In genomic region chr7:141700291-141700847, GRCh38 we compare ENCODE assay signal across 10 cellular contexts. TPM values are rescaled to one million over a fixed set of nuclear protein-coding genes. Genes with fewer than 3 reads are reported as not detected.
DNase-seq lines count a peak whose midpoint lies in the region; ATAC-seq and TF ChIP-seq lines count a peak whose summit lies in the region.
"Had no signal": no experiment of that assay in that cellular context is flagged by ENCODE, and none has a peak within 500 bp of the region (broad histone marks: within the 10 kb centered on the region; RNA-seq: fewer than 3 reads in every experiment).

No MANE protein-coding gene starts in this region.

- H3K4me2 ChIP-seq in mesenchymal stem cell (ENCODE audit: low read length, poor library complexity, severe bottlenecking), result peak overlapping the region; percentile 54

- H3K23ac ChIP-seq in mesenchymal stem cell (ENCODE audit: low read length in 2 of 2), result no peak overlapping the region

- no peak overlapping the region for H2BK5ac ChIP-seq in mesenchymal stem cell (ENCODE audit: low read depth, low read length, poor library complexity, severe bottlenecking)

- no peak overlapping the region for H3K4ac ChIP-seq in mesenchymal stem cell (ENCODE audit: low read depth in 1 of 2, low read length in 2 of 2)

- WGBS in heart right ventricle, 2 donors, result 64 to 70% methylated on average over 5 of the region's 5 CpGs
- WGBS in body of pancreas, 2 donors, result 53 to 54% methylated on average over 5 of the region's 5 CpGs
- 82% methylated on average over 3 of the region's 5 CpGs for WGBS in mesenchymal stem cell

- no peak for TF ChIP-seq POLR2A in body of pancreas (IDR thresholded peaks at IDR 0.05)

- DNase-seq in heart right ventricle (no peak), left ventricle myocardium superior (no peak), body of pancreas (no peak), mesenchymal stem cell (peak; percentile 20), upper lobe of right lung (no peak), NCI-H524 (lab: John Stamatoyannopoulos, UW) (no peak), SW480 (ENCODE audit: low spot score) (no peak)

- peak overlapping the region in 7 of 10 donors; percentile 79 to 91 (median 86) for H3K27ac ChIP-seq in heart right ventricle
- peak overlapping the region in 3 of 4 donors; percentile 80 to 87 (median 83) for H3K27ac ChIP-seq in body of pancreas
- H3K27ac ChIP-seq in mesenchymal stem cell (ENCODE audit: low read length, poor library complexity, severe bottlenecking), result no peak overlapping the region
- peak overlapping the region; percentile 84 for H3K27ac ChIP-seq in upper lobe of right lung

- H3K18ac ChIP-seq in mesenchymal stem cell (ENCODE audit: low read depth in 1 of 2, low read length in 2 of 2), result no peak overlapping the region

- intact Hi-C loops in heart right ventricle (cut with DNase I) (loop anchor here in 2 of 10 donors (5.0 kb wide), 2 partner anchors 37 to 48 kb away; partner anchors contain the start of gene SSBP1 (in 2 of the 2)), left ventricle myocardium superior (cut with micrococcal nuclease) (no loop called here), body of pancreas (cut with DNase I) (no loop called here), upper lobe of right lung (cut with DNase I) (no loop called here)

- H3K4me3 ChIP-seq in heart right ventricle (peak overlapping the region in 7 of 10 donors; percentile 70 to 86 (median 80)), body of pancreas (no peak overlapping the region), mesenchymal stem cell (ENCODE audit: insufficient read depth in 1 of 2, low read depth in 1 of 2, low read length in 2 of 2) (peak overlapping the region in 1 of 2 experiments; percentile 70), upper lobe of right lung (peak overlapping the region; percentile 73)

- H3K9ac ChIP-seq in mesenchymal stem cell (ENCODE audit: low read length), result peak overlapping the region; percentile 30

- H3K27me3 ChIP-seq in heart right ventricle (no peaks in the 10 kb centered on the region), body of pancreas (no peaks in the 10 kb centered on the region), mesenchymal stem cell (ENCODE audit: control insufficient read depth in 1 of 2, insufficient read depth in 1 of 2, low read length in 2 of 2) (peaks cover 2 to 9% of the 10 kb centered on the region in 2 experiments), upper lobe of right lung (no peaks in the 10 kb centered on the region)

- no peak overlapping the region for H4K91ac ChIP-seq in mesenchymal stem cell (ENCODE audit: low read length)

- no peak for ATAC-seq in heart right ventricle
- ATAC-seq in left ventricle myocardium superior, result no peak
- ATAC-seq in body of pancreas, result no peak
- no peak for ATAC-seq in upper lobe of right lung
- ATAC-seq in HG03025 (IDR thresholded peaks at IDR 0.05; ENCODE audit: low FRiP score, unreplicated experiment), result no peak

- H3K4me1 ChIP-seq in heart right ventricle (peaks cover 0 to 60% (median 44%) of the 10 kb centered on the region in 9 donors), body of pancreas (peaks cover 63% of the 10 kb centered on the region), mesenchymal stem cell (ENCODE audit: control insufficient read depth, insufficient read depth, low read depth, low read length) (peaks cover 12% of the 10 kb centered on the region), upper lobe of right lung (peaks cover 40% of the 10 kb centered on the region)

- H2AFZ ChIP-seq in mesenchymal stem cell (ENCODE audit: low read depth, low read length), result no peak overlapping the region

- no peak overlapping the region for H4K8ac ChIP-seq in mesenchymal stem cell (ENCODE audit: low read length)

- H2BK15ac ChIP-seq in mesenchymal stem cell (ENCODE audit: low read depth, poor library complexity, severe bottlenecking), result no peak overlapping the region

- H2BK12ac ChIP-seq in mesenchymal stem cell (ENCODE audit: low read length in 2 of 2), result no peak overlapping the region

- peaks cover 18% of the 10 kb centered on the region for H3K79me1 ChIP-seq in mesenchymal stem cell (replicated peaks; ENCODE audit: low read length, poor library complexity, severe bottlenecking)

- TF ChIP-seq CTCF in heart right ventricle (IDR thresholded peaks at IDR 0.05) (no peak), body of pancreas (IDR thresholded peaks at IDR 0.05) (no peak), upper lobe of right lung (IDR thresholded peaks at IDR 0.05) (no peak)

- H3K36me3 ChIP-seq in heart right ventricle (no peaks in the 10 kb centered on the region), body of pancreas (replicated peaks in 1 of 2; ENCODE audit: insufficient read depth in 1 of 2, low read depth in 2 of 2) (no peaks in the 10 kb centered on the region), mesenchymal stem cell (ENCODE audit: control insufficient read depth in 1 of 2, insufficient read depth in 2 of 2, low read depth in 1 of 2, low read length in 2 of 2) (no peaks in the 10 kb centered on the region), upper lobe of right lung (no peaks in the 10 kb centered on the region)

- H2BK120ac ChIP-seq in mesenchymal stem cell (ENCODE audit: low read depth, low read length), result no peak overlapping the region

- H3K14ac ChIP-seq in mesenchymal stem cell (ENCODE audit: low read length in 2 of 2), result no peak overlapping the region

- no peak overlapping the region for H2AK5ac ChIP-seq in mesenchymal stem cell (ENCODE audit: low read length, severe bottlenecking)

- H3K9me3 ChIP-seq in heart right ventricle (no peaks in the 10 kb centered on the region), body of pancreas (no peaks in the 10 kb centered on the region), mesenchymal stem cell (ENCODE audit: control insufficient read depth, low read length) (no peaks in the 10 kb centered on the region), upper lobe of right lung (no peaks in the 10 kb centered on the region)

RNA-seq across cellular contexts. Expression of gene DENND11, which starts 1.6 kb away (rescaled TPM):
- 10 to 100 TPM in 4 of 10 donors, 1 to 10 TPM in 6; 6.7 to 11.5 (median 9.3) TPM for total RNA-seq in heart right ventricle
- 1 to 10 TPM; 2.7 to 3.4 TPM for polyA plus RNA-seq in heart right ventricle
- total RNA-seq in left ventricle myocardium superior, result 10.8 TPM
- 10 to 100 TPM; 17.8 to 31.9 TPM for total RNA-seq in body of pancreas
- 3.3 TPM for polyA plus RNA-seq in mesenchymal stem cell (2013, experiment 1 of 2)
- 3.3 TPM for polyA plus RNA-seq in mesenchymal stem cell (2013, experiment 2 of 2)
- 40.2 TPM for total RNA-seq in upper lobe of right lung

RNA-seq across cellular contexts. Expression of gene WEE2, which starts 7.8 kb away (rescaled TPM):
- under 1 TPM in 1 of 10 donors, not detected in 9; 0.12 TPM for total RNA-seq in heart right ventricle
- not detected for polyA plus RNA-seq in heart right ventricle
- not detected for total RNA-seq in left ventricle myocardium superior
- not detected for total RNA-seq in body of pancreas
- polyA plus RNA-seq in mesenchymal stem cell (2013, experiment 1 of 2), result not detected
- polyA plus RNA-seq in mesenchymal stem cell (2013, experiment 2 of 2), result not detected
- total RNA-seq in upper lobe of right lung, result not detected
- total RNA-seq: activated CD8-positive, alpha-beta memory T cell treated with anti-CD3 and anti-CD28 coated beads for 36 hours; pulmonary artery endothelial cell had no signal

RNA-seq across cellular contexts. Expression of gene SSBP1, which starts 37.8 kb away (rescaled TPM):
- total RNA-seq in heart right ventricle, result 100 to 1,000 TPM in 9 of 10 donors, 10 to 100 TPM in 1; 97.4 to 122 (median 107) TPM
- 100 to 1,000 TPM; 175 to 256 TPM for polyA plus RNA-seq in heart right ventricle
- total RNA-seq in left ventricle myocardium superior, result 98.4 TPM
- 10 to 100 TPM; 32.6 to 52.9 TPM for total RNA-seq in body of pancreas
- 327 TPM for polyA plus RNA-seq in mesenchymal stem cell (2013, experiment 1 of 2)
- 323 TPM for polyA plus RNA-seq in mesenchymal stem cell (2013, experiment 2 of 2)
- total RNA-seq in upper lobe of right lung, result 64.9 TPM

Comparison
In these comparisons a context has a peak if more than half of its experiments do, and no peak if none do; other contexts are left out.
1. H3K4me3 ChIP-seq: peak in heart right ventricle (7 of 10) and upper lobe of right lung (single experiment); none in body of pancreas (0 of 2).